16 cellular contexts compared by ENCODE assay signal in the genomic region with DNA sequence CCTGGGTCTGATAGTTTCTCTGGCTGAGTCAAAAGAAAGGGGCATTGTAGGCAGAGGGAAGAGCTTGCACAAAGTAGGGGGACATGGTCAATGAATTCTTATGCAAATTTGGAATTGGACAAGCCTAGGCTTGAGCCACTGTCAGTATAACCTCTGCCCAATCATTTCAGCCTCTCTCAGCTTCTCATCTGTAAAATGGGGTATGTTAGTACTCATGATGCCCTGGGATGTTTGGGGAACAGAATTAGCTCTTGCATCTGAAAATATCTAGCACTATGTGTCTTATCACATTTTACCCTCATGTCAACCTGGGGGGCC.
DNase-seq lines count a peak whose midpoint lies in the region; ATAC-seq and TF ChIP-seq lines count a peak whose summit lies in the region.
"Had no signal": no experiment of that assay in that cellular context is flagged by ENCODE, and none has a peak within 500 bp of the region (broad histone marks: within the 10 kb centered on the region; RNA-seq: fewer than 3 reads in every experiment).

No MANE protein-coding gene starts in this region.

- no peak overlapping the region for H3T11ph ChIP-seq in H9 (ENCODE audit: low read length)

- intact Hi-C loops in posterior vena cava (cut with DNase I) (no loop called here), sigmoid colon (cut with DNase I) (no loop called here)

- H3K4me1 Mint-ChIP-seq in H9, result peaks cover 32 to 42% of the 10 kb centered on the region in 2 experiments
- peaks cover 39% of the 10 kb centered on the region for H3K4me1 Mint-ChIP-seq in neural crest cell
- H3K4me1 Mint-ChIP-seq: B cell had no signal

- no peak for TF ChIP-seq POLR2A in Peyer's patch (IDR thresholded peaks at IDR 0.05)
- TF ChIP-seq POLR2A in sigmoid colon (IDR thresholded peaks at IDR 0.05), result no peak

- H3K79me2 ChIP-seq in H9 (ENCODE audit: insufficient read depth, low read length), result no peaks in the 10 kb centered on the region

- no peak overlapping the region for H3K4ac ChIP-seq in H9 (ENCODE audit: low read depth, low read length)

- H3K36me3 ChIP-seq in RWPE2 (ENCODE audit: low read depth), result no peaks in the 10 kb centered on the region
- H3K36me3 ChIP-seq in Peyer's patch, result no peaks in the 10 kb centered on the region
- H3K36me3 ChIP-seq in sigmoid colon, result no peaks in the 10 kb centered on the region

- no peak overlapping the region for H4K8ac ChIP-seq in H9 (replicated peaks; ENCODE audit: insufficient read length, low read depth, low read length)

- H3K4me1 ChIP-seq in H9 (ENCODE audit: insufficient read depth, low read length), result peaks cover 20% of the 10 kb centered on the region
- peaks cover 4% of the 10 kb centered on the region for H3K4me1 ChIP-seq in RWPE2 (ENCODE audit: insufficient read depth, poor library complexity, severe bottlenecking)
- H3K4me1 ChIP-seq in Peyer's patch, result no peaks in the 10 kb centered on the region
- H3K4me1 ChIP-seq in sigmoid colon, result no peaks in the 10 kb centered on the region

- TF ChIP-seq CTCF in GM12865 (IDR thresholded peaks at IDR 0.05; ENCODE audit: insufficient read depth, low read depth, low read length, missing control alignments) (no peak), H9 (conservative IDR thresholded peaks at IDR 0.05) (no peak), RWPE2 (IDR thresholded peaks at IDR 0.05; ENCODE audit: poor library complexity, severe bottlenecking) (no peak), neural crest cell (conservative IDR thresholded peaks at IDR 0.05) (no peak), Peyer's patch (IDR thresholded peaks at IDR 0.05) (no peak), sigmoid colon (IDR thresholded peaks at IDR 0.05) (no peak)

- H2BK20ac ChIP-seq in H9 (ENCODE audit: low read depth, low read length, poor library complexity, severe bottlenecking), result no peak overlapping the region

- peak overlapping the region; percentile 32 for H2AFZ ChIP-seq in H9 (ENCODE audit: low read length)

- H3K56ac ChIP-seq in H9 (ENCODE audit: insufficient read length, low read depth, low read length), result no peak overlapping the region

- no peaks in the 10 kb centered on the region for H3K23me2 ChIP-seq in H9 (ENCODE audit: insufficient read length, low read depth, low read length, poor library complexity, severe bottlenecking)

- no peak overlapping the region for H2BK15ac ChIP-seq in H9 (ENCODE audit: low read depth, low read length)

- DNase-seq in GM12865 (ENCODE audit: low read depth) (peak; percentile 32), H9 (no peak), RWPE2 (ENCODE audit: low spot score) (no peak), neural crest cell (ENCODE audit: low read depth, low spot score) (no peak), Peyer's patch (no peak), posterior vena cava (ENCODE audit: low spot score) (no peak), hippocampal formation (lab: John Stamatoyannopoulos, UW) (no peak), sigmoid colon (no peak)
- DNase-seq: C1 segment of cervical spinal cord; Calu3; CD4-positive, alpha-beta T cell; DMS 273 treated with DMSO at 0.1 percent for 48 hours; Karpas-422 had no signal

- H3K14ac ChIP-seq in H9 (ENCODE audit: insufficient read depth, low read length), result no peak overlapping the region

- H3K9me3 Mint-ChIP-seq in H9 (peaks cover 3 to 5% of the 10 kb centered on the region in 2 experiments; a peak in 4 of 5 replicates), neural crest cell (peaks cover 6% of the 10 kb centered on the region)
- H3K9me3 Mint-ChIP-seq: CD4-positive, alpha-beta T cell had no signal

- no peak overlapping the region for H2BK5ac ChIP-seq in H9 (ENCODE audit: insufficient read length, low read length)

- no peak overlapping the region for H4K91ac ChIP-seq in H9 (ENCODE audit: insufficient read length, low read depth, low read length)

- H3K4me3 ChIP-seq in GM12865 (ENCODE audit: low read depth, low read length) (no peak overlapping the region), RWPE2 (ENCODE audit: severe bottlenecking) (no peak overlapping the region), Peyer's patch (no peak overlapping the region), sigmoid colon (no peak overlapping the region)
- H3K4me3 ChIP-seq: K562 had no signal

- H3K23ac ChIP-seq in H9 (ENCODE audit: insufficient read length, low read depth, low read length), result no peak overlapping the region

- 0 out of 3 replicates have a peak, but pooled peaks have one; percentile 1 for ATAC-seq in RWPE2 (ENCODE audit: low read depth)
- ATAC-seq: K562 had no signal

- H3K36me3 Mint-ChIP-seq in H9 (ENCODE audit: insufficient read depth in 1 of 3, low read depth in 3 of 3) (peaks cover 2 to 4% (median 3%) of the 10 kb centered on the region in 3 experiments; a peak in 3 of 7 replicates), neural crest cell (ENCODE audit: low read depth) (no peaks in the 10 kb centered on the region)

- H2BK120ac ChIP-seq in H9 (ENCODE audit: low read depth, low read length, poor library complexity, severe bottlenecking), result no peak overlapping the region

- H3K27me3 Mint-ChIP-seq in H9 (ENCODE audit: low read depth), result peaks cover 3% of the 10 kb centered on the region; the same call in 1 of the 2 replicates
- H3K27me3 Mint-ChIP-seq in neural crest cell (ENCODE audit: low read depth), result peaks cover 20% of the 10 kb centered on the region

- peak overlapping the region in 2 of 3 experiments; percentile 53 to 59; a peak in 4 of 7 replicates for H3K27ac Mint-ChIP-seq in H9
- H3K27ac Mint-ChIP-seq in neural crest cell (ENCODE audit: unreplicated experiment), result no peak overlapping the region
- H3K27ac Mint-ChIP-seq: B cell; CD4-positive, alpha-beta T cell had no signal

- no peak overlapping the region for H3K9ac ChIP-seq in H9 (ENCODE audit: extremely low read depth, insufficient read length, low read length)

- H3K27me3 ChIP-seq in H9 (ENCODE audit: insufficient read depth, low read length) (no peaks in the 10 kb centered on the region), RWPE2 (ENCODE audit: insufficient read depth, poor library complexity, severe bottlenecking) (peaks cover 11% of the 10 kb centered on the region), Peyer's patch (peaks cover 0 to 4% of the 10 kb centered on the region in 2 donors), sigmoid colon (peaks cover 7 to 64% (median 10%) of the 10 kb centered on the region in 3 donors)

- no peaks in the 10 kb centered on the region for H4K20me1 ChIP-seq in H9 (ENCODE audit: control insufficient read depth, insufficient read depth, insufficient read length)

- H3K4me2 ChIP-seq in H9 (ENCODE audit: insufficient read depth, insufficient read length, low read length), result no peak overlapping the region

- no peak overlapping the region for H2BK12ac ChIP-seq in H9 (ENCODE audit: insufficient read length, low read depth, low read length)

- H3K9me3 ChIP-seq in H9 (ENCODE audit: control insufficient read depth, low read depth, low read length) (no peaks in the 10 kb centered on the region), RWPE2 (ENCODE audit: severe bottlenecking) (peaks cover 3% of the 10 kb centered on the region), Peyer's patch (no peaks in the 10 kb centered on the region), sigmoid colon (no peaks in the 10 kb centered on the region)

- H2AK5ac ChIP-seq in H9 (ENCODE audit: insufficient read length, low read length), result no peak overlapping the region

- no peaks in the 10 kb centered on the region for H3K79me1 ChIP-seq in H9 (ENCODE audit: insufficient read depth, low read depth, low read length, poor library complexity, severe bottlenecking)

- TF ChIP-seq EP300 in sigmoid colon (IDR thresholded peaks at IDR 0.05), result no peak

- no peak overlapping the region for H3K18ac ChIP-seq in H9 (ENCODE audit: insufficient read length, low read depth, low read length)

- H3K27ac ChIP-seq in H9 (ENCODE audit: insufficient read length, low read depth, low read length), result no peak overlapping the region
- no peak overlapping the region for H3K27ac ChIP-seq in RWPE2 (ENCODE audit: poor library complexity, severe bottlenecking)
- H3K27ac ChIP-seq in Peyer's patch, result no peak overlapping the region
- H3K27ac ChIP-seq in sigmoid colon, result no peak overlapping the region
- H3K27ac ChIP-seq: 22Rv1 had no signal

- H3K4me3 Mint-ChIP-seq in H9, result no peak overlapping the region; a peak in 1 of 5 replicates
- H3K4me3 Mint-ChIP-seq in neural crest cell, result peak overlapping the region; percentile 4
- H3K4me3 Mint-ChIP-seq: B cell; CD4-positive, alpha-beta T cell had no signal

- H4K5ac ChIP-seq in H9 (ENCODE audit: insufficient read length, low read depth, low read length), result no peak overlapping the region
